In the genomic region with DNA sequence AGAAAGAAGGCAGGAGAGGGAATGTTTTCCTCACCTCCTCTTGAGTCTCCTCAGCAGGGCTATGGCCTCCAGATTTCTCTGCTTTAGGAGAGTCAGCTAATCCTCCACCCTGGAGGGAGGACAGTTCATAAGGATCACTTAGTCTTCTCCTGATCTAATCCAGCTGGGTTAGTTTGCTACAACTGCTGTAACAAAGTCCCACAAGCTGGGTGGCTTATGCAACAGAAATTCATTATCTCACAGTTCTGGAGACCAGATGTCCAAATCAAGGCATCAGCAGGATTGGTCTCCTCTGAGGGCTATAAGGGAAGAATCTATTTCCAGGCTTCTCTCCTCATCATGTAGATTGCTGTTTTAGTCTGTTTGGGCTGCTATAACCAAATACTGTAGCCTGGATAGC, we compare ENCODE assay signal across 1 cellular context.
TF ChIP-seq lines count a peak whose summit lies in the region.

No MANE protein-coding gene starts in this region.

TF ChIP-seq in GM23338, 12 proteins besides CTCF, POLR2A, EP300 and RAD21 (continued from another document):
- TF ChIP-seq, protein P1, sequence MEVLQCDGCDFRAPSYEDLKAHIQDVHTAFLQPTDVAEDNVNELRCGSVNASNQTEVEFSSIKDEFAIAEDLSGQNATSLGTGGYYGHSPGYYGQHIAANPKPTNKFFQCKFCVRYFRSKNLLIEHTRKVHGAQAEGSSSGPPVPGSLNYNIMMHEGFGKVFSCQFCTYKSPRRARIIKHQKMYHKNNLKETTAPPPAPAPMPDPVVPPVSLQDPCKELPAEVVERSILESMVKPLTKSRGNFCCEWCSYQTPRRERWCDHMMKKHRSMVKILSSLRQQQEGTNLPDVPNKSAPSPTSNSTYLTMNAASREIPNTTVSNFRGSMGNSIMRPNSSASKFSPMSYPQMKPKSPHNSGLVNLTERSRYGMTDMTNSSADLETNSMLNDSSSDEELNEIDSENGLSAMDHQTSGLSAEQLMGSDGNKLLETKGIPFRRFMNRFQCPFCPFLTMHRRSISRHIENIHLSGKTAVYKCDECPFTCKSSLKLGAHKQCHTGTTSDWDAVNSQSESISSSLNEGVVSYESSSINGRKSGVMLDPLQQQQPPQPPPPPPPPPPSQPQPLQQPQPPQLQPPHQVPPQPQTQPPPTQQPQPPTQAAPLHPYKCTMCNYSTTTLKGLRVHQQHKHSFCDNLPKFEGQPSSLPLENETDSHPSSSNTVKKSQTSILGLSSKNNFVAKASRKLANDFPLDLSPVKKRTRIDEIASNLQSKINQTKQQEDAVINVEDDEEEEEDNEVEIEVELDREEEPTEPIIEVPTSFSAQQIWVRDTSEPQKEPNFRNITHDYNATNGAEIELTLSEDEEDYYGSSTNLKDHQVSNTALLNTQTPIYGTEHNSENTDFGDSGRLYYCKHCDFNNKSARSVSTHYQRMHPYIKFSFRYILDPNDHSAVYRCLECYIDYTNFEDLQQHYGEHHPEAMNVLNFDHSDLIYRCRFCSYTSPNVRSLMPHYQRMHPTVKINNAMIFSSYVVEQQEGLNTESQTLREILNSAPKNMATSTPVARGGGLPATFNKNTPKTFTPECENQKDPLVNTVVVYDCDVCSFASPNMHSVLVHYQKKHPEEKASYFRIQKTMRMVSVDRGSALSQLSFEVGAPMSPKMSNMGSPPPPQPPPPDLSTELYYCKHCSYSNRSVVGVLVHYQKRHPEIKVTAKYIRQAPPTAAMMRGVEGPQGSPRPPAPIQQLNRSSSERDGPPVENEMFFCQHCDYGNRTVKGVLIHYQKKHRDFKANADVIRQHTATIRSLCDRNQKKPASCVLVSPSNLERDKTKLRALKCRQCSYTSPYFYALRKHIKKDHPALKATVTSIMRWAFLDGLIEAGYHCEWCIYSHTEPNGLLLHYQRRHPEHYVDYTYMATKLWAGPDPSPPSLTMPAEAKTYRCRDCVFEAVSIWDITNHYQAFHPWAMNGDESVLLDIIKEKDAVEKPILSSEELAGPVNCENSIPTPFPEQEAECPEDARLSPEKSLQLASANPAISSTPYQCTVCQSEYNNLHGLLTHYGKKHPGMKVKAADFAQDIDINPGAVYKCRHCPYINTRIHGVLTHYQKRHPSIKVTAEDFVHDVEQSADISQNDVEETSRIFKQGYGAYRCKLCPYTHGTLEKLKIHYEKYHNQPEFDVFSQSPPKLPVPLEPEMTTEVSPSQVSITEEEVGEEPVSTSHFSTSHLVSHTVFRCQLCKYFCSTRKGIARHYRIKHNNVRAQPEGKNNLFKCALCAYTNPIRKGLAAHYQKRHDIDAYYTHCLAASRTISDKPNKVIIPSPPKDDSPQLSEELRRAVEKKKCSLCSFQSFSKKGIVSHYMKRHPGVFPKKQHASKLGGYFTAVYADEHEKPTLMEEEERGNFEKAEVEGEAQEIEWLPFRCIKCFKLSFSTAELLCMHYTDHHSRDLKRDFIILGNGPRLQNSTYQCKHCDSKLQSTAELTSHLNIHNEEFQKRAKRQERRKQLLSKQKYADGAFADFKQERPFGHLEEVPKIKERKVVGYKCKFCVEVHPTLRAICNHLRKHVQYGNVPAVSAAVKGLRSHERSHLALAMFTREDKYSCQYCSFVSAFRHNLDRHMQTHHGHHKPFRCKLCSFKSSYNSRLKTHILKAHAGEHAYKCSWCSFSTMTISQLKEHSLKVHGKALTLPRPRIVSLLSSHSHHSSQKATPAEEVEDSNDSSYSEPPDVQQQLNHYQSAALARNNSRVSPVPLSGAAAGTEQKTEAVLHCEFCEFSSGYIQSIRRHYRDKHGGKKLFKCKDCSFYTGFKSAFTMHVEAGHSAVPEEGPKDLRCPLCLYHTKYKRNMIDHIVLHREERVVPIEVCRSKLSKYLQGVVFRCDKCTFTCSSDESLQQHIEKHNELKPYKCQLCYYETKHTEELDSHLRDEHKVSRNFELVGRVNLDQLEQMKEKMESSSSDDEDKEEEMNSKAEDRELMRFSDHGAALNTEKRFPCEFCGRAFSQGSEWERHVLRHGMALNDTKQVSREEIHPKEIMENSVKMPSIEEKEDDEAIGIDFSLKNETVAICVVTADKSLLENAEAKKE (CRISPR knock-in tag; IDR thresholded peaks at IDR 0.05) = no peak
- TF ChIP-seq, protein P2, sequence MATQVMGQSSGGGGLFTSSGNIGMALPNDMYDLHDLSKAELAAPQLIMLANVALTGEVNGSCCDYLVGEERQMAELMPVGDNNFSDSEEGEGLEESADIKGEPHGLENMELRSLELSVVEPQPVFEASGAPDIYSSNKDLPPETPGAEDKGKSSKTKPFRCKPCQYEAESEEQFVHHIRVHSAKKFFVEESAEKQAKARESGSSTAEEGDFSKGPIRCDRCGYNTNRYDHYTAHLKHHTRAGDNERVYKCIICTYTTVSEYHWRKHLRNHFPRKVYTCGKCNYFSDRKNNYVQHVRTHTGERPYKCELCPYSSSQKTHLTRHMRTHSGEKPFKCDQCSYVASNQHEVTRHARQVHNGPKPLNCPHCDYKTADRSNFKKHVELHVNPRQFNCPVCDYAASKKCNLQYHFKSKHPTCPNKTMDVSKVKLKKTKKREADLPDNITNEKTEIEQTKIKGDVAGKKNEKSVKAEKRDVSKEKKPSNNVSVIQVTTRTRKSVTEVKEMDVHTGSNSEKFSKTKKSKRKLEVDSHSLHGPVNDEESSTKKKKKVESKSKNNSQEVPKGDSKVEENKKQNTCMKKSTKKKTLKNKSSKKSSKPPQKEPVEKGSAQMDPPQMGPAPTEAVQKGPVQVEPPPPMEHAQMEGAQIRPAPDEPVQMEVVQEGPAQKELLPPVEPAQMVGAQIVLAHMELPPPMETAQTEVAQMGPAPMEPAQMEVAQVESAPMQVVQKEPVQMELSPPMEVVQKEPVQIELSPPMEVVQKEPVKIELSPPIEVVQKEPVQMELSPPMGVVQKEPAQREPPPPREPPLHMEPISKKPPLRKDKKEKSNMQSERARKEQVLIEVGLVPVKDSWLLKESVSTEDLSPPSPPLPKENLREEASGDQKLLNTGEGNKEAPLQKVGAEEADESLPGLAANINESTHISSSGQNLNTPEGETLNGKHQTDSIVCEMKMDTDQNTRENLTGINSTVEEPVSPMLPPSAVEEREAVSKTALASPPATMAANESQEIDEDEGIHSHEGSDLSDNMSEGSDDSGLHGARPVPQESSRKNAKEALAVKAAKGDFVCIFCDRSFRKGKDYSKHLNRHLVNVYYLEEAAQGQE (IDR thresholded peaks at IDR 0.05; ENCODE audit: unreplicated experiment) = no peak
